8 cellular contexts compared by ENCODE assay signal in the genomic region with DNA sequence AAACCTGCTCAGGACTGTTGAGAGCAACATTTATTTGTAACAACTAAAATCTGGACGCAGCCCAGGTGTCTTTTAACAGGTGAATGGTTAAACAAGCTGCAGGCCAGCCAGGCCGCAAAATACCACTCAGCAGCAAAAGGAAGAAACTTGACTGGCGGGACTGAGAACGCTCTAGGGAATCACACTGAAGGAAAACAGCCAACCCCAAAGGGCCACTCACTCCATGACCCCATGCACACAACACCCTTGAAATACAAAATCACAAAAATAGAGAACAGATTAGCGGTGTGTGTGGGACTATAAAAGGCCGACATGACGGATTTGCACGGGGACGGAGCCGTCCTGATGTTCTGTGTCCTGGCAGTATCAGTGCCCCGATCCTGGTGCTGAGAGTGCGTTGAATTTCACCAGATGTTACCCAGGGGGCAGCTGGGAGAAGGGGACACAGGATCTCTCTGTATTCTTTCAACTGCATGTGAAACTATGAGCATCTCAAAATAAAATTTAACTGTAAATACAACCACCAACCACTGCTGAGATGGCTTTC. TPM values are rescaled to one million over a fixed set of nuclear protein-coding genes. Genes with fewer than 3 reads are reported as not detected.
A peak's percentile ranks its signal among the peaks of the same experiment; 100 is the strongest.
DNase-seq lines count a peak whose midpoint lies in the region; ATAC-seq and TF ChIP-seq lines count a peak whose summit lies in the region.

No MANE protein-coding gene starts in this region.

- no peaks in the 10 kb centered on the region for H3K9me3 Mint-ChIP-seq in stimulated activated memory B cell treated with anti-CD40 and anti-IgM and Interleukin-4, amounts not matched to agents 10 μg/mL and 1 μg/mL and 100 μg/mL, for 72 hours

- peak overlapping the region; percentile 99 for H3K27ac ChIP-seq in VCaP
- H3K27ac ChIP-seq in layer of hippocampus (ENCODE audit: low read depth, low read length), result peak overlapping the region; percentile 78

- no peak overlapping the region for H3K4me3 Mint-ChIP-seq in stimulated activated memory B cell treated with anti-CD40 and anti-IgM and Interleukin-4, amounts not matched to agents 10 μg/mL and 1 μg/mL and 100 μg/mL, for 72 hours

- no peaks in the 10 kb centered on the region for H3K27me3 Mint-ChIP-seq in stimulated activated memory B cell treated with anti-CD40 and anti-IgM and Interleukin-4, amounts not matched to agents 10 μg/mL and 1 μg/mL and 100 μg/mL, for 72 hours

- DNase-seq in NCI-H2227 treated with DMSO at 0.1 percent for 48 hours (lab: John Stamatoyannopoulos, UW) (peak; percentile 26), NCI-H2227 (lab: John Stamatoyannopoulos, UW; ENCODE audit: unreplicated experiment) (no peak), amniotic stem cell (lab: John Stamatoyannopoulos, UW) (no peak), HT-29 (ENCODE audit: low spot score) (no peak), dedifferentiated amniotic fluid mesenchymal stem cell (ENCODE audit: extremely low spot score) (no peak)

- no peak for ATAC-seq in stimulated activated memory B cell treated with anti-CD40 and anti-IgM and Interleukin-4, amounts not matched to agents 10 μg/mL and 1 μg/mL and 100 μg/mL, for 72 hours

- H3K36me3 Mint-ChIP-seq in stimulated activated memory B cell treated with anti-CD40 and anti-IgM and Interleukin-4, amounts not matched to agents 10 μg/mL and 1 μg/mL and 100 μg/mL, for 72 hours, result peaks cover 35% of the 10 kb centered on the region

- no peaks in the 10 kb centered on the region for H3K27me3 ChIP-seq in layer of hippocampus (ENCODE audit: control insufficient read depth, insufficient read depth, low read length)

- no peak for TF ChIP-seq CTCF in VCaP (conservative IDR thresholded peaks at IDR 0.05)

- peak overlapping the region; percentile 73 for H3K27ac Mint-ChIP-seq in stimulated activated memory B cell treated with anti-CD40 and anti-IgM and Interleukin-4, amounts not matched to agents 10 μg/mL and 1 μg/mL and 100 μg/mL, for 72 hours

- peaks cover 94% of the 10 kb centered on the region for H3K4me1 Mint-ChIP-seq in stimulated activated memory B cell treated with anti-CD40 and anti-IgM and Interleukin-4, amounts not matched to agents 10 μg/mL and 1 μg/mL and 100 μg/mL, for 72 hours

RNA-seq across cellular contexts. Expression of gene VPS37B, which starts 23.0 kb away (rescaled TPM):
- 103 and 111 TPM in 2 replicates for total RNA-seq in HT-29 (2014; rRNA removed; shearing (Covaris generic))

RNA-seq across cellular contexts. Expression of gene HIP1R, which starts 37.6 kb away (rescaled TPM):
- 109 and 131 TPM in 2 replicates for total RNA-seq in HT-29 (2014; rRNA removed; shearing (Covaris generic))
